27 cellular contexts compared by ENCODE assay signal in the genomic region with DNA sequence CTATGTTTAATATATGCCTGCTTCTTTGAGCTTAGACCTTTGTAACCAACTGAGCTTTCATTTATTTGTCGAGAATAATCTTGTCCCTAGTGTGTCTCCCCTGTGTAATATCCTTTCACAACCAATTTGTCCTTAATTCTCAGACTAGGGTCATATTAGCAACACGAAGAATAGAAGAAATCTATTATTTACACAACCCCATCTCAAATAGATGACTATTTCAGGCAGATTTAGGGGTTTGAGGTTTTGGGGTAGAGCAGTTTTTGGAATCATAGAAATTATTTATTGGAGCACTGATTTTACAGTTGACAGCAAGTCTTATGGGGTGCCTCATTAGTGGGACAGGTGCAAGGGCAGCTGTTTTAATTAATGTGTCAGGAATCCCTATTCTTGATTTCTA.
"Had no signal": no experiment of that assay in that cellular context is flagged by ENCODE, and none has a peak within 500 bp of the region (broad histone marks: within the 10 kb centered on the region; RNA-seq: fewer than 3 reads in every experiment).

No MANE protein-coding gene starts in this region.

- H3K4me3 ChIP-seq: stomach, suprapubic skin, testis, thoracic aorta, thyroid gland, tibial artery, tibial nerve, transverse colon, upper lobe of left lung, upper lobe of right lung, uterus, vagina had no signal

- DNase-seq: stimulated activated CD4-positive, alpha-beta T cell treated with anti-CD3 and anti-CD28 coated beads, Interleukin-2, amount 100 ng/mL, for 48 hours; stimulated activated CD4-positive, alpha-beta T cell treated with anti-CD3 and anti-CD28 coated beads, Interleukin-4, amount 100 ng/mL, for 1 hour; stimulated activated CD4-positive, alpha-beta T cell treated with anti-CD3 and anti-CD28 coated beads, Interleukin-4, amount 100 ng/mL, for 24 hours; stimulated activated CD4-positive, alpha-beta T cell treated with anti-CD3 and anti-CD28 coated beads, Interleukin-4, amount 100 ng/mL, for 4 hours; stimulated activated CD8-positive, alpha-beta memory T cell treated with anti-CD3 and anti-CD28 coated beads, Interleukin-4, amount 100 ng/mL, for 48 hours; stimulated activated naive B cell treated with anti-CD40 and anti-IgM and Interleukin-4, amounts not matched to agents 10 μg/mL and 1 μg/mL and 100 μg/mL, for 72 hours; stimulated activated naive CD4-positive, alpha-beta T cell; stimulated activated naive CD4-positive, alpha-beta T cell treated with Interleukin-2 at 50 U/mL for 16 hours; stimulated activated naive CD8-positive, alpha-beta T cell treated with anti-CD3 and anti-CD28 coated beads, Interleukin-15, amount 100 ng/mL, for 72 hours; stimulated activated naive CD8-positive, alpha-beta T cell treated with anti-CD3 and anti-CD28 coated beads, Interleukin-15, Interleukin-2, amounts not matched to agents 100 U/mL and 50 U/mL, for 24 hours; stomach; substantia nigra; testis; thyroid gland; tibial artery; transverse colon; trophoblast cell; upper lobe of left lung; upper lobe of right lung; uterus had no signal

- FAIRE-seq: urothelium cell line had no signal

- H3K4me1 ChIP-seq: stomach, suprapubic skin, testis, thyroid gland, tibial artery, tibial nerve, transverse colon, upper lobe of left lung, upper lobe of right lung, uterus, vagina had no signal

- H3K9me3 ChIP-seq: stomach, suprapubic skin, testis, thoracic aorta, thyroid gland, tibial artery, tibial nerve, transverse colon, upper lobe of left lung, upper lobe of right lung, uterus, vagina had no signal

- ATAC-seq: stimulated activated effector memory CD8-positive, alpha-beta T cell treated with anti-CD3 and anti-CD28 coated beads, Interleukin-12 subunit alpha, Interleukin-12 subunit beta, amount 100 ng/mL, for 72 hours; stimulated activated memory B cell treated with anti-CD40 and anti-IgM and Interleukin-4, amounts not matched to agents 10 μg/mL and 1 μg/mL and 100 μg/mL, for 72 hours; stimulated activated naive B cell treated with anti-CD40 and anti-IgM and Interleukin-4, amounts not matched to agents 10 μg/mL and 1 μg/mL and 100 μg/mL, for 72 hours; stimulated activated naive CD8-positive, alpha-beta T cell treated with anti-CD3 and anti-CD28 coated beads, Interleukin-15, amount 100 ng/mL, for 72 hours; stimulated activated naive CD8-positive, alpha-beta T cell treated with anti-CD3 and anti-CD28 coated beads, Interleukin-15, Interleukin-2, amounts not matched to agents 100 U/mL and 50 U/mL, for 24 hours; upper lobe of right lung had no signal

- H3K27ac ChIP-seq: stomach, suprapubic skin, testis, thoracic aorta, thyroid gland, tibial artery, tibial nerve, transverse colon, upper lobe of left lung, upper lobe of right lung, uterus, vagina had no signal
